Comparison of ENCODE assay signal across 8 cellular contexts in the genomic region with DNA sequence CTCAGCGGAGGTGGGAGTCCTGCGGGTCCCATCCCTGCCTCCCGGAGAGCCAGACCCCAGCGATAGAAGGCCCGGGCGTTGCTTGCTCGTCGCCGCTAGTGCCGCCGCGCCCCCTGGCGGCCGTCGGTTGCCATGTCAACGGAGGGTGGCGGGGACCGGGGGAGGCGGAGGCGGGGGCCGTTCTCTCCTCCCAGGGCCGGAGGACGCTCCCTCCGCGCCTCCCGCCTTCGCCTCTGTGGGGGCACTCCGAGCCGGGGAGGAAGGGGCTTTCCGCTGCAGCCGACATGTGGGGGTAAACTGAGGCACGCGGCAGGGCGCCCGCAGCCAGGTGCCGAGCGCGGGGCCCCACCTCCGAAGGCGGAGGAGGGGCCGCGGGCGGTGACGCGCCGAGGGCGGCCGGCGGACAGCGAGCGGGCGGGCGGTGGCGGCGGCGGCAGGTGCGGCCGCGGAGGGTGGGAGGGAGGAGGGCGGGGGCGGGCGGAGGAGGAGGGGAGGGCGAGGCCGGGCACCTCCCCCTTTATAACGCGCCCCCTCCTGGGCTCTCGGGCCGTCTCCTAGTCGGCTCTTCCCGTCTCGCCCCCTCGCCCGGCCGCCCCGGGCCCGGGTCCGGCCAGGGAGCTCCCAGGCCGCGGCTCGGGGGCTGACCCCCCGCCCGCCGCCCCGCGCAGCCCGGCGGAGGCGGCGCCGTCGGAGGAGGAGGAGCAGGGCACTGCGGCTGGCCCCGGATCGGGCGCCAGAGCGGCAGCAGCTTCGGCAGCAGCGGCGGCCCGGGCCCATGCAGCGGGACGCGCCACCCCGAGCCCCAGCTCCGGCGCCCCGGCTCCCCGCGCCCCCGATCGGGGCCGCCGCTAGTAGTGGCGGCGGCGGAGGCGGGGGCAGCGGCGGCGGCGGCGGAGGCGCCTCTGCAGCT. TPM values are rescaled to one million over a fixed set of nuclear protein-coding genes. Genes with fewer than 3 reads are reported as not detected.
DNase-seq lines count a peak whose midpoint lies in the region; ATAC-seq and TF ChIP-seq lines count a peak whose summit lies in the region.

No MANE protein-coding gene starts in this region.

- DNase-seq in NCI-H1105 treated with DMSO at 0.1 percent for 48 hours (lab: John Stamatoyannopoulos, UW), result peak; percentile 71
- DNase-seq in T-helper 1 cell, result peak; percentile 79 to 91 (median 85)
- peak; percentile 59 for DNase-seq in amniotic epithelial cell (ENCODE audit: low read depth)
- DNase-seq in left cardiac atrium, result peak; percentile 91
- peak; percentile 82 for DNase-seq in prostate gland (ENCODE audit: low spot score)

- ATAC-seq in HG02678 (IDR thresholded peaks at IDR 0.05; ENCODE audit: unreplicated experiment) (peak; percentile 52), left cardiac atrium (peak; percentile 62 to 64)

- H3K27me3 ChIP-seq in prostate gland (replicated peaks; ENCODE audit: insufficient read depth), result no peaks in the 10 kb centered on the region

- under 1% methylated on average over 57 of the region's 123 CpGs for WGBS in prostate gland
- WGBS in urinary bladder, result under 1% methylated on average over 118 of the region's 123 CpGs

- H3K36me3 ChIP-seq in prostate gland, result peaks cover 13 to 25% of the 10 kb centered on the region in 2 donors
- peaks cover 7% of the 10 kb centered on the region for H3K36me3 ChIP-seq in urinary bladder (ENCODE audit: insufficient read depth)

- peak overlapping the region; percentile 93 to 96 for H3K27ac ChIP-seq in prostate gland
- peak overlapping the region; percentile 96 for H3K27ac ChIP-seq in urinary bladder (ENCODE audit: low read depth)

- TF ChIP-seq POLR2A in prostate gland (IDR thresholded peaks at IDR 0.05), result no peak

- H3K4me1 ChIP-seq in prostate gland (replicated peaks) (peaks cover 8% of the 10 kb centered on the region), urinary bladder (ENCODE audit: insufficient read depth) (no peaks in the 10 kb centered on the region)

- no peaks in the 10 kb centered on the region for H3K9me3 ChIP-seq in prostate gland

- intact Hi-C loops in left cardiac atrium (cut with DNase I) (loop anchor here in 1 of 2 donors (2.0 to 5.0 kb wide), 2 partner anchors 50 to 87 kb away; partner anchors contain the start of gene TOR2A), prostate gland (cut with DNase I) (loop anchor here (1.0 to 5.0 kb wide), 3 partner anchors 50 to 198 kb away; partner anchors contain the start of genes ST6GALNAC4 and TOR2A)

- H3K4me3 ChIP-seq in GM12875 (ENCODE audit: low read depth, low read length), result peak overlapping the region; percentile 68
- H3K4me3 ChIP-seq in prostate gland, result peak overlapping the region; percentile 95 to 96
- H3K4me3 ChIP-seq in urinary bladder (ENCODE audit: low read depth, low read length), result peak overlapping the region; percentile 94

- TF ChIP-seq CTCF in GM12875 (IDR thresholded peaks at IDR 0.05; ENCODE audit: borderline replicate concordance, insufficient read depth, low read depth, low read length) (peak; percentile 92), prostate gland (IDR thresholded peaks at IDR 0.05) (peak; percentile 92 to 99 (median 96))

RNA-seq across cellular contexts. Expression of gene CDK9, which starts 0.6 kb away (rescaled TPM):
- total RNA-seq in left cardiac atrium (10 to 100 TPM; 58.3 to 64.2 TPM), prostate gland (100 to 1,000 TPM in 1 of 2 donors, 10 to 100 TPM in 1; 60.3 to 130 TPM), urinary bladder (30.1 TPM)
- polyA plus RNA-seq in urinary bladder, result 66.2 TPM

RNA-seq across cellular contexts. Expression of gene SH2D3C, which starts 6.8 kb away (rescaled TPM):
- total RNA-seq in left cardiac atrium (10 to 100 TPM; 18.4 to 21.5 TPM), prostate gland (10 to 100 TPM in 1 of 2 donors, 1 to 10 TPM in 1; 5.5 to 11.4 TPM), urinary bladder (11.6 TPM)
- 16.6 TPM for polyA plus RNA-seq in urinary bladder

RNA-seq across cellular contexts. Expression of gene FPGS, which starts 17.4 kb away (rescaled TPM):
- total RNA-seq in left cardiac atrium (10 to 100 TPM; 40.4 to 59.5 TPM), prostate gland (100 to 1,000 TPM; 117 TPM), urinary bladder (18.6 TPM)
- 57.7 TPM for polyA plus RNA-seq in urinary bladder

RNA-seq across cellular contexts. Expression of gene TOR2A, which starts 50.2 kb away (rescaled TPM):
- total RNA-seq in left cardiac atrium (1 to 10 TPM; 5.1 TPM), prostate gland (10 to 100 TPM; 20.4 to 24.1 TPM), urinary bladder (3.8 TPM)
- 16.5 TPM for polyA plus RNA-seq in urinary bladder

Comparison
In these comparisons a context has a peak if more than half of its experiments do, and no peak if none do; other contexts are left out.
1. Peak in every context shown above with its lines: DNase-seq, ATAC-seq, H3K4me3 ChIP-seq and H3K27ac ChIP-seq.